Comparison of ENCODE assay signal across 11 cellular contexts in genomic region chr7:114415054-114415997, GRCh38. TPM values are rescaled to one million over a fixed set of nuclear protein-coding genes. Genes with fewer than 3 reads are reported as not detected.
DNase-seq lines count a peak whose midpoint lies in the region; ATAC-seq, FAIRE-seq and TF ChIP-seq lines count a peak whose summit lies in the region.
"Had no signal": no experiment of that assay in that cellular context is flagged by ENCODE, and none has a peak within 500 bp of the region (broad histone marks: within the 10 kb centered on the region; RNA-seq: fewer than 3 reads in every experiment).

No MANE protein-coding gene starts in this region.

- H3K27me3 ChIP-seq in esophagus squamous epithelium, result no peaks in the 10 kb centered on the region
- H3K27me3 ChIP-seq in pancreas, result no peaks in the 10 kb centered on the region

- no peaks in the 10 kb centered on the region for H3K4me1 Mint-ChIP-seq in stimulated activated naive B cell treated with anti-CD40 and anti-IgM and Interleukin-4, amounts not matched to agents 10 μg/mL and 1 μg/mL and 100 μg/mL, for 72 hours
- no peaks in the 10 kb centered on the region for H3K4me1 Mint-ChIP-seq in activated CD8-positive, alpha-beta memory T cell treated with anti-CD3 and anti-CD28 coated beads, Interleukin-2, amount 10 ng/mL, durations not matched to agents 7 days and 5 days

- no peak for FAIRE-seq in pancreas (lab: Jason Lieb, UNC)

- H3K4me3 ChIP-seq in esophagus squamous epithelium, result peak overlapping the region; percentile 28 to 63 (median 46)
- peak overlapping the region in 2 of 4 donors; percentile 10 to 28 for H3K4me3 ChIP-seq in pancreas

- intact Hi-C loops in esophagus squamous epithelium (cut with DNase I) (no loop called here), pancreas (cut with DNase I) (no loop called here)

- H3K27ac ChIP-seq in esophagus squamous epithelium, result peak overlapping the region; percentile 83 to 92 (median 86)
- H3K27ac ChIP-seq in pancreas, result peak overlapping the region in 2 of 4 donors; percentile 62 to 68

- TF ChIP-seq CTCF in esophagus squamous epithelium (IDR thresholded peaks at IDR 0.05), result no peak
- TF ChIP-seq CTCF in pancreas (IDR thresholded peaks at IDR 0.05), result no peak
- no peak for TF ChIP-seq CTCF in GM13976 (IDR thresholded peaks at IDR 0.05; ENCODE audit: borderline replicate concordance, control extremely low read depth, extremely low read depth, insufficient read depth, missing control alignments)

- ATAC-seq in pancreas, result peak; percentile 37 to 68 (median 64)
- no peak for ATAC-seq in stimulated activated naive B cell treated with anti-CD40 and anti-IgM and Interleukin-4, amounts not matched to agents 10 μg/mL and 1 μg/mL and 100 μg/mL, for 72 hours (replicated peaks)
- no peak for ATAC-seq in activated CD8-positive, alpha-beta memory T cell treated with anti-CD3 and anti-CD28 coated beads, Interleukin-2, amount 10 ng/mL, durations not matched to agents 7 days and 5 days

- in situ Hi-C loops in Caki2 (cut with HindIII; ENCODE audit: low pct_unique_long_range_greater_than_20kb, low sequenced_read_pairs), result no loop called here
- in situ Hi-C loops in GM13976 (cut with MboI; ENCODE audit: low sequenced_read_pairs, unreplicated experiment), result no loop called here

- H3K36me3 Mint-ChIP-seq in stimulated activated naive B cell treated with anti-CD40 and anti-IgM and Interleukin-4, amounts not matched to agents 10 μg/mL and 1 μg/mL and 100 μg/mL, for 72 hours, result no peaks in the 10 kb centered on the region
- H3K36me3 Mint-ChIP-seq in activated CD8-positive, alpha-beta memory T cell treated with anti-CD3 and anti-CD28 coated beads, Interleukin-2, amount 10 ng/mL, durations not matched to agents 7 days and 5 days, result no peaks in the 10 kb centered on the region

- DNase-seq in Caki2 (ENCODE audit: low read depth) (peak; percentile 57), NCI-H748 treated with DMSO at 0.1 percent for 48 hours (lab: John Stamatoyannopoulos, UW) (peak; percentile 47), esophagus squamous epithelium (lab: John Stamatoyannopoulos, UW) (no peak), pancreas (peak in 1 of 6 donors; percentile 25), GM13976 (ENCODE audit: low spot score) (no peak), NCI-H2227 treated with DMSO at 0.1 percent for 48 hours (lab: John Stamatoyannopoulos, UW) (no peak)
- no peak for DNase-seq in stimulated activated naive B cell treated with anti-CD40 and anti-IgM and Interleukin-4, amounts not matched to agents 10 μg/mL and 1 μg/mL and 100 μg/mL, for 72 hours
- no peak for DNase-seq in activated CD8-positive, alpha-beta memory T cell treated with anti-CD3 and anti-CD28 coated beads, Interleukin-2, amount 10 ng/mL, durations not matched to agents 7 days and 5 days
- DNase-seq: left cardiac atrium; stimulated activated CD8-positive, alpha-beta memory T cell treated with anti-CD3 and anti-CD28 coated beads, Interleukin-4, amount 100 ng/mL, for 48 hours had no signal

- CTCF ChIA-PET in activated CD8-positive, alpha-beta memory T cell treated with anti-CD3 and anti-CD28 coated beads, Interleukin-2, amount 10 ng/mL, durations not matched to agents 7 days and 5 days (lab: Charles Lee), result no interaction called here

- H3K4me1 ChIP-seq in esophagus squamous epithelium (peaks cover 0 to 66% (median 3%) of the 10 kb centered on the region in 3 donors), pancreas (peaks cover 4 to 30% (median 9%) of the 10 kb centered on the region in 3 donors)

- H3K27ac Mint-ChIP-seq in stimulated activated naive B cell treated with anti-CD40 and anti-IgM and Interleukin-4, amounts not matched to agents 10 μg/mL and 1 μg/mL and 100 μg/mL, for 72 hours, result no peak overlapping the region
- H3K27ac Mint-ChIP-seq in activated CD8-positive, alpha-beta memory T cell treated with anti-CD3 and anti-CD28 coated beads, Interleukin-2, amount 10 ng/mL, durations not matched to agents 7 days and 5 days, result no peak overlapping the region

- 17 to 21% methylated on average over 14 of the region's 14 CpGs for WGBS in esophagus squamous epithelium, 2 donors
- WGBS in pancreas, 2 donors, result 12 to 18% methylated on average over 14 of the region's 14 CpGs

- H3K9me3 ChIP-seq in esophagus squamous epithelium, result no peaks in the 10 kb centered on the region
- H3K9me3 ChIP-seq in pancreas, result no peaks in the 10 kb centered on the region

- no peaks in the 10 kb centered on the region for H3K27me3 Mint-ChIP-seq in stimulated activated naive B cell treated with anti-CD40 and anti-IgM and Interleukin-4, amounts not matched to agents 10 μg/mL and 1 μg/mL and 100 μg/mL, for 72 hours
- H3K27me3 Mint-ChIP-seq in activated CD8-positive, alpha-beta memory T cell treated with anti-CD3 and anti-CD28 coated beads, Interleukin-2, amount 10 ng/mL, durations not matched to agents 7 days and 5 days, result peaks cover 3% of the 10 kb centered on the region

- no peaks in the 10 kb centered on the region for H3K9me3 Mint-ChIP-seq in stimulated activated naive B cell treated with anti-CD40 and anti-IgM and Interleukin-4, amounts not matched to agents 10 μg/mL and 1 μg/mL and 100 μg/mL, for 72 hours
- H3K9me3 Mint-ChIP-seq in activated CD8-positive, alpha-beta memory T cell treated with anti-CD3 and anti-CD28 coated beads, Interleukin-2, amount 10 ng/mL, durations not matched to agents 7 days and 5 days (ENCODE audit: low read depth), result no peaks in the 10 kb centered on the region

- no peak for TF ChIP-seq POLR2A in esophagus squamous epithelium (IDR thresholded peaks at IDR 0.05)

- no peak overlapping the region for H3K4me3 Mint-ChIP-seq in stimulated activated naive B cell treated with anti-CD40 and anti-IgM and Interleukin-4, amounts not matched to agents 10 μg/mL and 1 μg/mL and 100 μg/mL, for 72 hours
- no peak overlapping the region for H3K4me3 Mint-ChIP-seq in activated CD8-positive, alpha-beta memory T cell treated with anti-CD3 and anti-CD28 coated beads, Interleukin-2, amount 10 ng/mL, durations not matched to agents 7 days and 5 days

- H3K36me3 ChIP-seq in esophagus squamous epithelium (no peaks in the 10 kb centered on the region), pancreas (no peaks in the 10 kb centered on the region)

RNA-seq across cellular contexts. Expression of gene FOXP2, which starts 0.7 kb away (rescaled TPM):
- total RNA-seq in Caki2 (2014; rRNA removed; shearing (Covaris generic); ENCODE audit: low replicate concordance), result 2.4 and 4.2 TPM in 2 replicates
- total RNA-seq in esophagus squamous epithelium (10 to 100 TPM in 1 of 4 donors, 1 to 10 TPM in 3; 5.6 to 22.1 (median 6.7) TPM), pancreas (10 to 100 TPM in 4 of 6 donors, 1 to 10 TPM in 2; 8.7 to 12.6 (median 10.4) TPM)
- polyA plus RNA-seq in pancreas, result 1 to 10 TPM; 2.7 to 2.9 TPM
- under 1 TPM in 1 of 2 experiments, not detected in 1; 0.28 TPM for total RNA-seq in activated CD8-positive, alpha-beta memory T cell treated with anti-CD3 and anti-CD28 coated beads, Interleukin-2, amount 10 ng/mL, durations not matched to agents 7 days and 5 days
- total RNA-seq: T-helper 1 cell treated with Interleukin-12 subunit alpha and Interleukin-12 subunit beta and Interleukin-4 antibody, amounts not matched to agents 30 ng/mL and 1 ng/mL, for 36 hours had no signal

Comparison
In these comparisons a context has a peak if more than half of its experiments do, and no peak if none do; other contexts are left out.
1. DNase-seq: peak in Caki2 (single experiment) and NCI-H748 treated with DMSO at 0.1 percent for 48 hours (single experiment); none in esophagus squamous epithelium (single experiment), stimulated activated naive B cell treated with anti-CD40 and anti-IgM and Interleukin-4, amounts not matched to agents 10 μg/mL and 1 μg/mL and 100 μg/mL, for 72 hours (single experiment), GM13976 (single experiment), NCI-H2227 treated with DMSO at 0.1 percent for 48 hours (single experiment) and activated CD8-positive, alpha-beta memory T cell treated with anti-CD3 and anti-CD28 coated beads, Interleukin-2, amount 10 ng/mL, durations not matched to agents 7 days and 5 days (single experiment).
2. ATAC-seq: peak in pancreas (4 of 4); none in stimulated activated naive B cell treated with anti-CD40 and anti-IgM and Interleukin-4, amounts not matched to agents 10 μg/mL and 1 μg/mL and 100 μg/mL, for 72 hours (0 of 2) and activated CD8-positive, alpha-beta memory T cell treated with anti-CD3 and anti-CD28 coated beads, Interleukin-2, amount 10 ng/mL, durations not matched to agents 7 days and 5 days (single experiment).